In the genomic region with DNA sequence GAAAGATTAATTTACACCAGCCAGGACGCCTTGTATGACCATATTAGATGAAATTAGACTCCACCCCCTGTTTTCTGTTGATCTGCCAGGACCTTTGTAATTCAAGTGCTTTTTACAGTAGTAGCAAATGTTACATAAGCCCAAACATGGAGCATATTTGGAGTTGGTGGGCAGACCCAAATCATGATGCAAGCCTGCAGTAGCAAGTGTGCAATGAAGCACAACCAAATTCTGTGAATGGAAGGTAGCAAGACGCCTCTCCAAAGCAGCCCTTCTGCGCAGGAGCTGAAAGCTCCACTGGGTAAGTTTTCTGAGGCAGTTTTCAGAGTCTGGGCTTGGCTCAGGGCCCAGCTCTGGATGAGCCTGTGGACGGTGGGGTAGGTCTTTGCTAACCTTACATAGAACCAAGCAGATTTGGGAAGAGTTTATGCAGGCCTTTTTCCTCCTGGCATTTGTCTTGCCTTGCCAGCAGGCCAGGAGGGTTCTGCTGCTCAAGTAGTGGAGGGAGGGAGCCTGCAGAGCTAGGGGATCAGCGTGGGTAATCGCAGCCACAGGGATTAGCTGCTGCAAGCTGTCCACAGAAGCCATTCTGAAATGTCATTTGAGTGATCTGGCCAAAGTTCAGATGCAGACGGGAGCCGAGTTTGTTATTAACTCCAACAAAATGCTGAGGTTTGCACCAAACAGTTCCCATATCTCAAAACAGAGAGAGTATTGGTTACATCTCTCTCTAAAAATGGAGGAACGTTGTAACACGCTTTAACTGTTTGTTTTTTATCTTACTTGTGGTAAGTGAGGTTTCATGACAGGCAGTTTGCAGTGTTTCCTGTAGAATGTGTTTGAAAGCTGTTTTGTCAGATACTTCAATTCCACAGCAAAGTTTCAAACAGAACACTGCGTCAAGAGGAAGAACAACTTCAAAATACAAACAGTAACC, we compare ENCODE assay signal across 8 cellular contexts. TPM values are rescaled to one million over a fixed set of nuclear protein-coding genes. Genes with fewer than 3 reads are reported as not detected.
A peak's percentile ranks its signal among the peaks of the same experiment; 100 is the strongest.
DNase-seq lines count a peak whose midpoint lies in the region; ATAC-seq, FAIRE-seq and TF ChIP-seq lines count a peak whose summit lies in the region.

No MANE protein-coding gene starts in this region.

- H2AFZ ChIP-seq in HepG2 (ENCODE audit: low read length) = no peak overlapping the region

- H3K36me3 Mint-ChIP-seq in central memory CD8-positive, alpha-beta T cell (ENCODE audit: insufficient read depth) = peaks cover 30% of the 10 kb centered on the region

- POLR2A ChIA-PET in HepG2 (lab: Yijun Ruan, JAX) = interaction anchor here (1.3 to 2.0 kb wide), 2 partner anchors 9 to 56 kb away, joined by 7 to 11 read pairs; a partner anchor contains a TSS

- H3K27ac Mint-ChIP-seq in central memory CD8-positive, alpha-beta T cell (ENCODE audit: low read depth) = peak overlapping the region; percentile 97

- H3K27me3 ChIP-seq in HepG2 (ENCODE audit: control insufficient read depth in 1 of 2, insufficient read depth in 2 of 2, low read length in 2 of 2) (no peaks in the 10 kb centered on the region), testis (no peaks in the 10 kb centered on the region)

- WGBS in HepG2 (ENCODE audit: low lambda C conversion rate) = 2% methylated on average over 11 of the region's 11 CpGs
- WGBS in testis, 2 donors = 36 to 39% methylated on average over 11 of the region's 11 CpGs

- peaks cover 61% of the 10 kb centered on the region for H3K4me1 ChIP-seq in HepG2 (ENCODE audit: insufficient read depth, low read length)
- peaks cover 7% of the 10 kb centered on the region for H3K4me1 ChIP-seq in testis

- 0 out of 2 replicates have a peak, but pooled peaks have one; percentile 6 for TF ChIP-seq CTCF in HepG2 (CRISPR knock-in tag; IDR thresholded peaks at IDR 0.05)
- no peak for TF ChIP-seq CTCF in testis (IDR thresholded peaks at IDR 0.05)

- H3K9me3 ChIP-seq in HepG2 (ENCODE audit: low read length) = no peaks in the 10 kb centered on the region
- no peaks in the 10 kb centered on the region for H3K9me3 ChIP-seq in testis

- no peak for TF ChIP-seq RAD21 in HepG2 (CRISPR knock-in tag; IDR thresholded peaks at IDR 0.05)

- H3K4me3 ChIP-seq in HepG2 (replicated peaks in 1 of 3; ENCODE audit: insufficient read depth in 1 of 3, low read depth in 2 of 3, low read length in 3 of 3) (peak overlapping the region; percentile 48 to 68 (median 55)), testis (no peak overlapping the region)

- BruUV-seq in HepG2 (replicated peaks; lab: Mats Ljungman, UMichigan) = TSS peak; percentile 17

- peak; percentile 88 for FAIRE-seq in HepG2 (lab: Jason Lieb, UNC)

- no peaks in the 10 kb centered on the region for H3K36me3 ChIP-seq in HepG2 (replicated peaks in 1 of 2; ENCODE audit: control insufficient read depth in 1 of 2, insufficient read depth in 2 of 2, low read length in 2 of 2)
- no peaks in the 10 kb centered on the region for H3K36me3 ChIP-seq in testis (ENCODE audit: low read depth, missing control alignments)

- peak; percentile 36 for DNase-seq in DMS79 (lab: John Stamatoyannopoulos, UW)
- peak; percentile 8 for DNase-seq in SW480 (ENCODE audit: low spot score)
- DNase-seq in central memory CD8-positive, alpha-beta T cell (ENCODE audit: low spot score in 2 of 2) = peak; percentile 33 to 42
- DNase-seq in HepG2 (ENCODE audit: low spot score) = peak; percentile 88
- peak; percentile 19 for DNase-seq in testis
- no peak for DNase-seq in GM19240 (ENCODE audit: insufficient read length, low spot score)

- TF ChIP-seq EP300 in HepG2 (IDR thresholded peaks at IDR 0.05; ENCODE audit: low read depth in 2 of 2, low read length in 2 of 2) (peak; percentile 26 to 67; a peak in 1 of 4 replicates), HepG2 (CRISPR knock-in tag; IDR thresholded peaks at IDR 0.05; ENCODE audit: borderline replicate concordance) (no peak)

- H3K4me3 Mint-ChIP-seq in central memory CD8-positive, alpha-beta T cell = peak overlapping the region; percentile 94

- H3K4me2 ChIP-seq in HepG2 (ENCODE audit: low read depth, low read length) = peak overlapping the region; percentile 88

- H3K9ac ChIP-seq in HepG2 (ENCODE audit: insufficient read depth, low read depth, low read length) = peak overlapping the region; percentile 63

- peak; percentile 62 to 66; a peak in 2 of 4 replicates for TF ChIP-seq POLR2A in HepG2 (IDR thresholded peaks at IDR 0.05; ENCODE audit: insufficient read depth in 1 of 2, low read depth in 2 of 2, low read length in 2 of 2)
- no peak for TF ChIP-seq POLR2A in testis (IDR thresholded peaks at IDR 0.05)

- H3K27ac ChIP-seq in HepG2 (ENCODE audit: extremely low read length, insufficient read depth, low read length) (peak overlapping the region; percentile 91), testis (peak overlapping the region in 1 of 2 donors; percentile 0)

- H3K79me2 ChIP-seq in HepG2 (ENCODE audit: insufficient read depth, low read length) = peaks cover 49% of the 10 kb centered on the region

- CTCF ChIA-PET in HepG2 (lab: Yijun Ruan, JAX; ENCODE audit: low intra/inter-chr PET ratio, low total read pairs) = no interaction called here

- H4K20me1 ChIP-seq in HepG2 (ENCODE audit: insufficient read depth, low read length) = no peaks in the 10 kb centered on the region

- peaks cover 80% of the 10 kb centered on the region for H3K4me1 Mint-ChIP-seq in central memory CD8-positive, alpha-beta T cell

- H3K27me3 Mint-ChIP-seq in central memory CD8-positive, alpha-beta T cell = no peaks in the 10 kb centered on the region

- intact Hi-C loops in HepG2 (cut with micrococcal nuclease; ENCODE audit: unreplicated experiment) (loop anchor here (1.0 kb wide), 1 partner anchor 25 kb away; no protein-coding TSS in a partner anchor), testis (cut with DNase I; ENCODE audit: low total_unique reads) (no loop called here)

- in situ Hi-C loops in HepG2 (cut with HindIII; ENCODE audit: extremely low pct_ligation_motif_present, low pct_unique_long_range_greater_than_20kb) = no loop called here

- ATAC-seq in GM19455 (IDR thresholded peaks at IDR 0.05; ENCODE audit: unreplicated experiment) = peak; percentile 58
- peak; percentile 45 for ATAC-seq in HG03520 (IDR thresholded peaks at IDR 0.05; ENCODE audit: unreplicated experiment)
- ATAC-seq in central memory CD8-positive, alpha-beta T cell (replicated peaks; ENCODE audit: extremely low read depth, poor library complexity, severe bottlenecking) = peak; percentile 81
- peak; percentile 96 for ATAC-seq in HepG2

- H3K9me3 Mint-ChIP-seq in central memory CD8-positive, alpha-beta T cell = no peaks in the 10 kb centered on the region

RNA-seq across cellular contexts. Expression of a gene that starts 55.4 kb away (rescaled TPM):
- total RNA-seq in HepG2 (2016; rRNA removed; fragmentation: Illumina TruSeq; extraction: Trizol) (117 and 169 TPM in 2 replicates), testis (100 to 1,000 TPM; 105 to 128 TPM)
- 28.9 and 32.9 TPM in 2 replicates for total RNA-seq in HepG2 (2016; cell fraction: cytosol; rRNA removed; fragmentation: Illumina TruSeq; extraction: Trizol; ENCODE audit: low read depth)
- total RNA-seq in HepG2 (2016; cell fraction: insoluble cytoplasmic fraction; rRNA removed; fragmentation: Illumina TruSeq; extraction: Trizol) = 117 and 163 TPM in 2 replicates
- total RNA-seq in HepG2 (2016; cell fraction: membrane; rRNA removed; fragmentation: Illumina TruSeq; extraction: Trizol) = 33.9 and 40.8 TPM in 2 replicates
- 62.8 and 65.3 TPM in 2 replicates for total RNA-seq in HepG2 (2016; cell fraction: nucleus; rRNA removed; fragmentation: Illumina TruSeq; extraction: Trizol)
- polyA plus RNA-seq in HepG2 (2011; rRNA removed) (31.1 and 36.8 TPM in 2 replicates), testis (ENCODE audit: insufficient read depth, low read depth, low replicate concordance) (249 TPM)
- polyA plus RNA-seq in HepG2 (2011; cell fraction: cytosol; rRNA removed) = 22.6 and 25.6 TPM in 2 replicates
- polyA plus RNA-seq in HepG2 (2011; cell fraction: nucleus; rRNA removed) = 36.5 and 41.5 TPM in 2 replicates
- 52.7 and 65.4 TPM in 2 replicates for polyA plus RNA-seq in HepG2 (2012)
- polyA plus RNA-seq in HepG2 (2016; cell fraction: cytosol; fragmentation: Illumina TruSeq; extraction: Trizol; ENCODE audit: low read depth) = 21.9 and 22.5 TPM in 2 replicates
- polyA plus RNA-seq in HepG2 (2016; cell fraction: insoluble cytoplasmic fraction; fragmentation: Illumina TruSeq; extraction: Trizol; ENCODE audit: low read depth) = 148 and 154 TPM in 2 replicates
- 23.8 and 24.7 TPM in 2 replicates for polyA plus RNA-seq in HepG2 (2016; cell fraction: membrane; fragmentation: Illumina TruSeq; extraction: Trizol; ENCODE audit: low read depth)
- polyA plus RNA-seq in HepG2 (2016; cell fraction: nucleus; fragmentation: Illumina TruSeq; extraction: Trizol; ENCODE audit: insufficient read depth, low read depth) = 69.9 and 70.7 TPM in 2 replicates
- polyA minus RNA-seq in HepG2 (2011; rRNA and poly(A)+ RNA removed; ENCODE audit: low replicate concordance) = 17.4 and 28.2 TPM in 2 replicates
- polyA minus RNA-seq in HepG2 (2011; cell fraction: cytosol; rRNA and poly(A)+ RNA removed) = 21.1 and 22.2 TPM in 2 replicates
- polyA minus RNA-seq in HepG2 (2011; cell fraction: nucleus; rRNA and poly(A)+ RNA removed) = 76.8 and 80.5 TPM in 2 replicates

RNA-seq across cellular contexts. Expression of a gene that starts 55.8 kb away (rescaled TPM):
- total RNA-seq in HepG2 (2016; rRNA removed; fragmentation: Illumina TruSeq; extraction: Trizol) (not detected in 2 replicates), testis (not detected)
- total RNA-seq in HepG2 (2016; cell fraction: cytosol; rRNA removed; fragmentation: Illumina TruSeq; extraction: Trizol; ENCODE audit: low read depth) = 3.1 TPM in 1 of 2 replicates, not detected in the other
- 1.8 TPM in 1 of 2 replicates, not detected in the other for total RNA-seq in HepG2 (2016; cell fraction: insoluble cytoplasmic fraction; rRNA removed; fragmentation: Illumina TruSeq; extraction: Trizol)
- total RNA-seq in HepG2 (2016; cell fraction: membrane; rRNA removed; fragmentation: Illumina TruSeq; extraction: Trizol) = not detected in 2 replicates
- total RNA-seq in HepG2 (2016; cell fraction: nucleus; rRNA removed; fragmentation: Illumina TruSeq; extraction: Trizol) = 3.8 TPM in 1 of 2 replicates, not detected in the other
- polyA plus RNA-seq in HepG2 (2011; rRNA removed) (not detected in 2 replicates), testis (ENCODE audit: insufficient read depth, low read depth, low replicate concordance) (4.4 TPM)
- polyA plus RNA-seq in HepG2 (2011; cell fraction: cytosol; rRNA removed) = not detected in 2 replicates
- not detected in 2 replicates for polyA plus RNA-seq in HepG2 (2011; cell fraction: nucleus; rRNA removed)
- 2.0 TPM in 1 of 2 replicates, not detected in the other for polyA plus RNA-seq in HepG2 (2012)
- polyA plus RNA-seq in HepG2 (2016; cell fraction: cytosol; fragmentation: Illumina TruSeq; extraction: Trizol; ENCODE audit: low read depth) = 1.5 TPM in 2 replicates
- polyA plus RNA-seq in HepG2 (2016; cell fraction: insoluble cytoplasmic fraction; fragmentation: Illumina TruSeq; extraction: Trizol; ENCODE audit: low read depth) = not detected in 2 replicates
- 1.5 TPM in 1 of 2 replicates, not detected in the other for polyA plus RNA-seq in HepG2 (2016; cell fraction: membrane; fragmentation: Illumina TruSeq; extraction: Trizol; ENCODE audit: low read depth)
- not detected in 2 replicates for polyA plus RNA-seq in HepG2 (2016; cell fraction: nucleus; fragmentation: Illumina TruSeq; extraction: Trizol; ENCODE audit: insufficient read depth, low read depth)
- not detected in 2 replicates for polyA minus RNA-seq in HepG2 (2011; rRNA and poly(A)+ RNA removed; ENCODE audit: low replicate concordance)
- polyA minus RNA-seq in HepG2 (2011; cell fraction: cytosol; rRNA and poly(A)+ RNA removed) = not detected in 2 replicates
- 4.4 and 7.8 TPM in 2 replicates for polyA minus RNA-seq in HepG2 (2011; cell fraction: nucleus; rRNA and poly(A)+ RNA removed)

Comparison
In these comparisons a context has a peak if more than half of its experiments do, and no peak if none do; other contexts are left out.
1. ATAC-seq: peak in every context shown above with its lines; median percentile 96 in HepG2; 81 in central memory CD8-positive, alpha-beta T cell; 58 in GM19455; 45 in HG03520.
2. H3K4me3 ChIP-seq: peak in HepG2 (3 of 3); none in testis (0 of 2).